Comparison of ENCODE assay signal across 18 cellular contexts in genomic region chr4:127936974-127937373, GRCh38. TPM values are rescaled to one million over a fixed set of nuclear protein-coding genes. Genes with fewer than 3 reads are reported as not detected.
DNase-seq lines count a peak whose midpoint lies in the region; ATAC-seq, FAIRE-seq and TF ChIP-seq lines count a peak whose summit lies in the region.
"Had no signal": no experiment of that assay in that cellular context is flagged by ENCODE, and none has a peak within 500 bp of the region (broad histone marks: within the 10 kb centered on the region; RNA-seq: fewer than 3 reads in every experiment).

No MANE protein-coding gene starts in this region.

- peak overlapping the region; percentile 41 for H3K27ac Mint-ChIP-seq in activated T-helper 17 cell treated with anti-CD3 and anti-CD28 coated beads, Interleukin-2, amount 50 U/mL, for 72 hours

- H3K9me3 Mint-ChIP-seq in activated T-helper 17 cell treated with anti-CD3 and anti-CD28 coated beads, Interleukin-2, amount 50 U/mL, for 72 hours = no peaks in the 10 kb centered on the region
- H3K9me3 Mint-ChIP-seq: stimulated activated naive CD8-positive, alpha-beta T cell treated with anti-CD3 and anti-CD28 coated beads, Interleukin-15, amount 100 ng/mL, for 72 hours had no signal

- no peaks in the 10 kb centered on the region for H3K27me3 Mint-ChIP-seq in activated T-helper 17 cell treated with anti-CD3 and anti-CD28 coated beads, Interleukin-2, amount 50 U/mL, for 72 hours
- H3K27me3 Mint-ChIP-seq: stimulated activated naive CD8-positive, alpha-beta T cell treated with anti-CD3 and anti-CD28 coated beads, Interleukin-15, amount 100 ng/mL, for 72 hours had no signal

- H3K27me3 ChIP-seq in ACC112 (ENCODE audit: insufficient read depth, low read length) (no peaks in the 10 kb centered on the region), neuronal stem cell (ENCODE audit: control insufficient read depth in 3 of 3, insufficient read depth in 3 of 3, low read depth in 1 of 3, low read length in 3 of 3) (no peaks in the 10 kb centered on the region)
- H3K27me3 ChIP-seq: gastrocnemius medialis had no signal

- TF ChIP-seq CTCF in fibroblast of the aortic adventitia (IDR thresholded peaks at IDR 0.05; ENCODE audit: insufficient read depth, low read length) = no peak

- ATAC-seq in activated T-helper 17 cell treated with anti-CD3 and anti-CD28 coated beads, Interleukin-2, amount 50 U/mL, for 72 hours (replicated peaks) = peak; percentile 52
- ATAC-seq: gastrocnemius medialis; GM12878; mucosa of descending colon; stimulated activated naive CD8-positive, alpha-beta T cell treated with anti-CD3 and anti-CD28 coated beads, Interleukin-15, amount 100 ng/mL, for 72 hours had no signal

- no peak overlapping the region for H2BK12ac ChIP-seq in neuronal stem cell (ENCODE audit: low read length)

- H3K4me1 ChIP-seq in ACC112 (ENCODE audit: control insufficient read depth, insufficient read depth, low read length, unreplicated experiment) = peaks cover 11% of the 10 kb centered on the region
- H3K4me1 ChIP-seq in neuronal stem cell (ENCODE audit: control insufficient read depth in 2 of 2, insufficient read depth in 1 of 2, low read depth in 1 of 2, low read length in 2 of 2) = no peaks in the 10 kb centered on the region
- H3K4me1 ChIP-seq: gastrocnemius medialis had no signal

- H2AFZ ChIP-seq in ACC112 (ENCODE audit: low read length, unreplicated experiment) (no peak overlapping the region), neuronal stem cell (ENCODE audit: low read length) (no peak overlapping the region)

- H3K4ac ChIP-seq in neuronal stem cell (ENCODE audit: low read length) = no peak overlapping the region

- peak; percentile 35 for FAIRE-seq in GM19239 (lab: Jason Lieb, UNC)
- FAIRE-seq: islet of Langerhans, small intestine had no signal

- peaks cover 6% of the 10 kb centered on the region for H3K4me1 Mint-ChIP-seq in activated T-helper 17 cell treated with anti-CD3 and anti-CD28 coated beads, Interleukin-2, amount 50 U/mL, for 72 hours
- H3K4me1 Mint-ChIP-seq: stimulated activated naive CD8-positive, alpha-beta T cell treated with anti-CD3 and anti-CD28 coated beads, Interleukin-15, amount 100 ng/mL, for 72 hours had no signal

- H2BK5ac ChIP-seq in neuronal stem cell (ENCODE audit: low read length) = no peak overlapping the region

- H3K4me2 ChIP-seq in neuronal stem cell (ENCODE audit: insufficient read depth, low read length, poor library complexity, severe bottlenecking) = no peak overlapping the region

- H4K91ac ChIP-seq in neuronal stem cell (ENCODE audit: low read depth, low read length, poor library complexity) = no peak overlapping the region

- H4K8ac ChIP-seq in neuronal stem cell (ENCODE audit: low read depth, low read length) = no peak overlapping the region

- H3K9ac ChIP-seq in neuronal stem cell (ENCODE audit: low read depth, low read length, poor library complexity) = no peak overlapping the region

- no peak for DNase-seq in GM19239 (ENCODE audit: insufficient read length, low spot score)
- DNase-seq in fibroblast of the aortic adventitia (ENCODE audit: low read depth) = peak; percentile 52
- DNase-seq in SW480 (ENCODE audit: low spot score) = no peak
- no peak for DNase-seq in neuronal stem cell (ENCODE audit: low spot score)
- no peak for DNase-seq in COLO668 (lab: John Stamatoyannopoulos, UW; ENCODE audit: unreplicated experiment)
- DNase-seq in activated CD4-positive, alpha-beta T cell treated with anti-CD3 and anti-CD28 coated beads, Interleukin-2, amount 50 U/mL, for 48 hours = no peak
- DNase-seq: AML-193; gastrocnemius medialis; Karpas-422; mucosa of descending colon; NCI-H510A treated with DMSO at 0.1 percent for 48 hours; small intestine; stimulated activated naive CD8-positive, alpha-beta T cell treated with anti-CD3 and anti-CD28 coated beads, Interleukin-15, amount 100 ng/mL, for 72 hours had no signal

- H3K4me3 ChIP-seq in ACC112 (ENCODE audit: low read depth, low read length) (no peak overlapping the region), fibroblast of the aortic adventitia (ENCODE audit: low read depth, low read length) (no peak overlapping the region), neuronal stem cell (ENCODE audit: low read length in 2 of 2) (no peak overlapping the region)
- H3K4me3 ChIP-seq: gastrocnemius medialis, GM12878, mucosa of descending colon had no signal

- H3K23ac ChIP-seq in neuronal stem cell (ENCODE audit: low read depth, low read length, poor library complexity) = no peak overlapping the region

- H3K79me2 ChIP-seq in ACC112 (ENCODE audit: control insufficient read depth, insufficient read depth, low read length, unreplicated experiment) = no peaks in the 10 kb centered on the region

- 0 out of 2 replicates have a peak, but pooled peaks cover 3% of the 10 kb centered on the region for H3K36me3 ChIP-seq in ACC112 (ENCODE audit: insufficient read depth, low read length)
- peaks cover 0 to 26% of the 10 kb centered on the region in 2 donors for H3K36me3 ChIP-seq in neuronal stem cell (replicated peaks in 1 of 2; ENCODE audit: control insufficient read depth in 2 of 2, insufficient read depth in 2 of 2, low read length in 2 of 2)

- no peak overlapping the region for H3K14ac ChIP-seq in neuronal stem cell (ENCODE audit: low read length)

- no peak overlapping the region for H2BK15ac ChIP-seq in neuronal stem cell (ENCODE audit: low read length)

- H3K27ac ChIP-seq in ACC112 (ENCODE audit: low read depth, low read length) (peak overlapping the region; percentile 42), neuronal stem cell (replicated peaks; ENCODE audit: low read length) (no peak overlapping the region)
- H3K27ac ChIP-seq: gastrocnemius medialis, VCaP had no signal

- no peak overlapping the region for H3K18ac ChIP-seq in neuronal stem cell (ENCODE audit: low read length)

- H3K79me1 ChIP-seq in neuronal stem cell (ENCODE audit: low read depth, low read length) = peaks cover 2% of the 10 kb centered on the region

- no peaks in the 10 kb centered on the region for H3K9me3 ChIP-seq in neuronal stem cell (replicated peaks in 1 of 2; ENCODE audit: control insufficient read depth in 2 of 2, insufficient read depth in 1 of 2, low read depth in 1 of 2, low read length in 2 of 2)
- H3K9me3 ChIP-seq: gastrocnemius medialis, mucosa of descending colon had no signal

- no peak overlapping the region for H2AK5ac ChIP-seq in neuronal stem cell (ENCODE audit: low read depth, low read length)

- peaks cover 50% of the 10 kb centered on the region for H3K36me3 Mint-ChIP-seq in activated T-helper 17 cell treated with anti-CD3 and anti-CD28 coated beads, Interleukin-2, amount 50 U/mL, for 72 hours (ENCODE audit: low read depth)

- no peak overlapping the region for H2BK120ac ChIP-seq in neuronal stem cell (ENCODE audit: low read depth, low read length)

- no peak overlapping the region for H3K4me3 Mint-ChIP-seq in activated T-helper 17 cell treated with anti-CD3 and anti-CD28 coated beads, Interleukin-2, amount 50 U/mL, for 72 hours
- H3K4me3 Mint-ChIP-seq: stimulated activated naive CD8-positive, alpha-beta T cell treated with anti-CD3 and anti-CD28 coated beads, Interleukin-15, amount 100 ng/mL, for 72 hours had no signal

- no CpG with 5 or more reads among the region's 1 CpG for WGBS in neuronal stem cell (ENCODE audit: extremely low coverage in 2 of 2, insufficient read length in 2 of 2, insufficient replicate concordance in 1 of 2), 2 donors

RNA-seq across cellular contexts. Expression of gene MFSD8, which starts 28.0 kb away (rescaled TPM):
- 10 to 100 TPM; 19.4 to 22.9 TPM for total RNA-seq in activated T-helper 17 cell treated with anti-CD3 and anti-CD28 coated beads, Interleukin-2, amount 50 U/mL, for 72 hours
- total RNA-seq in fibroblast of the aortic adventitia (ENCODE audit: low replicate concordance) = 15.8 and 22.7 TPM in 2 replicates
- polyA plus RNA-seq in neuronal stem cell (2013, experiment 1 of 2) = 16.3 TPM
- 19.7 TPM for polyA plus RNA-seq in neuronal stem cell (2013, experiment 2 of 2)

RNA-seq across cellular contexts. Expression of gene ABHD18, which starts 28.2 kb away (rescaled TPM):
- 10 to 100 TPM; 24.5 to 24.6 TPM for total RNA-seq in activated T-helper 17 cell treated with anti-CD3 and anti-CD28 coated beads, Interleukin-2, amount 50 U/mL, for 72 hours
- total RNA-seq in fibroblast of the aortic adventitia (ENCODE audit: low replicate concordance) = 2.9 and 6.0 TPM in 2 replicates
- polyA plus RNA-seq in neuronal stem cell (2013, experiment 1 of 2) = 7.4 TPM
- 8.2 TPM for polyA plus RNA-seq in neuronal stem cell (2013, experiment 2 of 2)

RNA-seq across cellular contexts. Expression of gene PLK4, which starts 56.3 kb away (rescaled TPM):
- 10 to 100 TPM; 47.3 to 51.3 TPM for total RNA-seq in activated T-helper 17 cell treated with anti-CD3 and anti-CD28 coated beads, Interleukin-2, amount 50 U/mL, for 72 hours
- 0.33 and 21.4 TPM in 2 replicates for total RNA-seq in fibroblast of the aortic adventitia (ENCODE audit: low replicate concordance)
- polyA plus RNA-seq in neuronal stem cell (2013, experiment 1 of 2) = 32.4 TPM
- 32.8 TPM for polyA plus RNA-seq in neuronal stem cell (2013, experiment 2 of 2)
